8 cellular contexts compared by ENCODE assay signal in the genomic region with DNA sequence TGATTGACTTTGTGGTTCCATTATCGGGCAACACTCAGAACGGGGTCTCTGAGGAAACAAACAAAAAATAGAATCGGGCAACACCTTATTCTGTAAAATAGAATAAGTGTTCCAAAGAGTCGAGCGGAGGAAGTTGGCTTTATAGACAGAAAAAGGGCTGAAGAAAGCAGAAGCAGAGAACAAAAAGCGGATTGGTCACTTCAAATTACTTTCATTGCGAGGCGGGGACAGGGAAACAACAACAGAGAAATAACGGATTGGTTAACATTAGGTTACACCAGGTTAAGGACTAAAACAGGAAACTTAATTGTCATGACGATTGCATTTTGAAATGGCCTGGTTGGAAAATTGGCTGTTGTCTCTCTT. TPM values are rescaled to one million over a fixed set of nuclear protein-coding genes. Genes with fewer than 3 reads are reported as not detected.
A peak's percentile ranks its signal among the peaks of the same experiment; 100 is the strongest.
DNase-seq lines count a peak whose midpoint lies in the region; ATAC-seq and TF ChIP-seq lines count a peak whose summit lies in the region.

No MANE protein-coding gene starts in this region.

- H3K4me3 ChIP-seq in colonic mucosa, result peak overlapping the region; percentile 59

- CTCF ChIA-PET in activated CD4-positive, alpha-beta T cell treated with anti-CD3 and anti-CD28 coated beads for 36 hours (lab: Charles Lee), result interaction anchor here (0.7 to 3.3 kb wide), 13 partner anchors 9 to 433 kb away, joined by 3 to 18 read pairs (median 4); no protein-coding TSS in a partner anchor

- H3K36me3 Mint-ChIP-seq in activated CD4-positive, alpha-beta T cell treated with anti-CD3 and anti-CD28 coated beads for 36 hours (ENCODE audit: low read depth), result no peaks in the 10 kb centered on the region

- peak overlapping the region; percentile 96 for H3K27ac Mint-ChIP-seq in activated CD4-positive, alpha-beta T cell treated with anti-CD3 and anti-CD28 coated beads for 36 hours

- peak overlapping the region; percentile 67 to 77 for H3K9ac ChIP-seq in colonic mucosa (ENCODE audit: low read depth in 2 of 2, low read length in 2 of 2)

- H3K27me3 Mint-ChIP-seq in activated CD4-positive, alpha-beta T cell treated with anti-CD3 and anti-CD28 coated beads for 36 hours, result no peaks in the 10 kb centered on the region

- H3K4me1 ChIP-seq in colonic mucosa, result peaks cover 9% of the 10 kb centered on the region

- ATAC-seq in activated CD4-positive, alpha-beta T cell treated with anti-CD3 and anti-CD28 coated beads for 36 hours, result peak; percentile 24
- ATAC-seq in HG03175 (IDR thresholded peaks at IDR 0.05; ENCODE audit: unreplicated experiment) (peak; percentile 1), left lobe of liver (peak; percentile 33), HG02623 (IDR thresholded peaks at IDR 0.05; ENCODE audit: unreplicated experiment) (no peak)

- H3K9me3 ChIP-seq in colonic mucosa, result no peaks in the 10 kb centered on the region

- POLR2A ChIA-PET in activated CD4-positive, alpha-beta T cell treated with anti-CD3 and anti-CD28 coated beads for 36 hours (lab: Charles Lee), result interaction anchor here (0.6 to 1.3 kb wide), 5 partner anchors 8 to 250 kb away, joined by 3 to 7 read pairs (median 4); a partner anchor contains a TSS

- peak; percentile 31 for DNase-seq in activated CD4-positive, alpha-beta T cell treated with anti-CD3 and anti-CD28 coated beads for 36 hours
- DNase-seq in activated CD4-positive, alpha-beta T cell treated with anti-CD3 and anti-CD28 coated beads, Interleukin-2, amount 50 U/mL, for 48 hours, result no peak
- DNase-seq in SHP77 (lab: John Stamatoyannopoulos, UW), result peak; percentile 3 to 5
- peak; percentile 53 for DNase-seq in colonic mucosa
- no peak for DNase-seq in left lobe of liver (ENCODE audit: low spot score)
- peak; percentile 43 for DNase-seq in stromal cell of bone marrow (ENCODE audit: low read depth)

- no peaks in the 10 kb centered on the region for H3K36me3 ChIP-seq in colonic mucosa

- H3K4me1 Mint-ChIP-seq in activated CD4-positive, alpha-beta T cell treated with anti-CD3 and anti-CD28 coated beads for 36 hours, result peaks cover 29% of the 10 kb centered on the region

- no peaks in the 10 kb centered on the region for H3K27me3 ChIP-seq in colonic mucosa

- TF ChIP-seq CTCF in colonic mucosa (IDR thresholded peaks at IDR 0.05), result no peak

- intact Hi-C loops in activated CD4-positive, alpha-beta T cell treated with anti-CD3 and anti-CD28 coated beads for 36 hours (cut with DNase I, micrococcal nuclease), result loop anchor here (1.0 to 10.0 kb wide), 5 partner anchors 170 to 912 kb away; a partner anchor contains a TSS
- intact Hi-C loops in colonic mucosa (cut with DNase I), result loop anchor here (10.0 kb wide), 1 partner anchor 170 kb away; a partner anchor contains a TSS

- H3K27ac ChIP-seq in colonic mucosa, result peak overlapping the region; percentile 88

- peaks cover 3% of the 10 kb centered on the region for H3K9me3 Mint-ChIP-seq in activated CD4-positive, alpha-beta T cell treated with anti-CD3 and anti-CD28 coated beads for 36 hours (ENCODE audit: low read depth)

- peak overlapping the region; percentile 91 for H3K4me3 Mint-ChIP-seq in activated CD4-positive, alpha-beta T cell treated with anti-CD3 and anti-CD28 coated beads for 36 hours

RNA-seq across cellular contexts. Expression of a gene that starts 0.4 kb away (rescaled TPM):
- 10 to 100 TPM; 18.2 to 20.1 TPM for total RNA-seq in activated CD4-positive, alpha-beta T cell treated with anti-CD3 and anti-CD28 coated beads for 36 hours
- total RNA-seq in colonic mucosa (10 to 100 TPM; 23.4 to 28.3 TPM), left lobe of liver (10.3 TPM)

RNA-seq across cellular contexts. Expression of a gene that starts 49.6 kb away (rescaled TPM):
- 10 to 100 TPM; 11.4 TPM for total RNA-seq in activated CD4-positive, alpha-beta T cell treated with anti-CD3 and anti-CD28 coated beads for 36 hours
- total RNA-seq in colonic mucosa (10 to 100 TPM; 11.7 to 16.7 TPM), left lobe of liver (0.75 TPM)

Comparison
In these comparisons a context has a peak if more than half of its experiments do, and no peak if none do; other contexts are left out.
1. DNase-seq: peak in activated CD4-positive, alpha-beta T cell treated with anti-CD3 and anti-CD28 coated beads for 36 hours (single experiment), SHP77 (2 of 2), colonic mucosa (single experiment) and stromal cell of bone marrow (single experiment); none in activated CD4-positive, alpha-beta T cell treated with anti-CD3 and anti-CD28 coated beads, Interleukin-2, amount 50 U/mL, for 48 hours (0 of 2) and left lobe of liver (single experiment).